Comparison of ENCODE assay signal across 8 cellular contexts in the genomic region with DNA sequence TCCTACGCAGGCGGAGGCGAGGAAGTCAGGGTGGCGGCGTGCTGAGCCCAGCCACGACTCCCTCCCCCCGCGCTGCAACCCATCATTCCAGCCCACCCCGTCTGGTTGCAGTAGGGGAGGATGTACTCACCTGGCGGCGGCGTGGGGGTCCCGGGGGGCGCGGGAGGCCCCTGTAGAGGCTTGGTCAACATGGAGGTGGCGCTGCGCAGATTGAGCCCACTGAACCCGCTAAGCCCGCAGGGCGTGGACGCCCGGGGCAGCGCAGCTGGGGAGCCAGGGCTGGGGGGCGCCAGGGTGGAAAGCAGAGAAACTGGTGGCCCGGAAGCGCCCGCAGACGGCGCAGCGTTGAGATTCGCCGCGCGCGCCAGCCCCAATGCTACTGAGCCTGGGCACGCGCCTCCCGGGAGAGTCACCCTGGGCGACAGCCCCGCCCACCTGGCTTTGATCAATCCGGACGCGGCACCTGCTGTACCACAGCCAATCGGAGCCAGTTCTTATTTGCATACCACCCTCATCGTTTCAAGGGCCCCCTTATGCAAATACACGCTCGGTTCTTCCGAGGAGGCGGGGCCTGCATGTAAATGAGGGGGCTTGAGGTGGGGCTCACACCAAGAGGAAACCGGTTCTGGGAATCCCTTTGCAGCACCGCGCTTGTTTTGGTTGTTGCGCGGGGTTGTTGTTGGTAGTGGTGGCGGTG. TPM values are rescaled to one million over a fixed set of nuclear protein-coding genes. Genes with fewer than 3 reads are reported as not detected.
DNase-seq lines count a peak whose midpoint lies in the region; ATAC-seq and TF ChIP-seq lines count a peak whose summit lies in the region.

A gene (minus strand): TSS at position 381 of the 697 bp plus-strand sequence. CDS start 190 bp downstream, at position 191.

- peaks cover 48% of the 10 kb centered on the region for H3K4me1 Mint-ChIP-seq in activated CD4-positive, alpha-beta T cell treated with anti-CD3 and anti-CD28 coated beads for 36 hours

- POLR2A ChIA-PET in activated CD4-positive, alpha-beta T cell treated with anti-CD3 and anti-CD28 coated beads for 36 hours (lab: Charles Lee) = interaction anchor here (0.9 to 4.9 kb wide), 5 partner anchors 20 to 378 kb away, joined by 4 to 86 read pairs (median 10); a partner anchor contains a TSS

- no peaks in the 10 kb centered on the region for H3K4me1 ChIP-seq in BE2C

- DNase-seq in BE2C (peak; percentile 93), GM19240 (ENCODE audit: insufficient read length, low spot score) (peak; percentile 68), NCI-H524 treated with DMSO at 0.1 percent for 48 hours (lab: John Stamatoyannopoulos, UW) (peak; percentile 92), choroid plexus epithelial cell (ENCODE audit: low read depth) (peak; percentile 90), left colon (peak; percentile 93 to 94)
- DNase-seq in activated CD4-positive, alpha-beta T cell treated with anti-CD3 and anti-CD28 coated beads for 36 hours = peak; percentile 94
- peak; percentile 93 for DNase-seq in stimulated activated CD4-positive, alpha-beta T cell treated with anti-CD3 and anti-CD28 coated beads, Interleukin-1b, Interleukin-23, amount 100 ng/mL, for 48 hours

- peaks cover 70% of the 10 kb centered on the region for H3K36me3 Mint-ChIP-seq in activated CD4-positive, alpha-beta T cell treated with anti-CD3 and anti-CD28 coated beads for 36 hours (ENCODE audit: low read depth)

- H3K4me3 Mint-ChIP-seq in activated CD4-positive, alpha-beta T cell treated with anti-CD3 and anti-CD28 coated beads for 36 hours = peak within 1 kb of the TSS; percentile 97

- no peaks in the 10 kb centered on the region; the same call in 1 of the 2 replicates for H3K36me3 ChIP-seq in BE2C

- CTCF ChIA-PET in activated CD4-positive, alpha-beta T cell treated with anti-CD3 and anti-CD28 coated beads for 36 hours (lab: Charles Lee) = interaction anchor here (2.5 kb wide), 1 partner anchor 19 kb away, joined by 17 read pairs; no protein-coding TSS in a partner anchor

- intact Hi-C loops in activated CD4-positive, alpha-beta T cell treated with anti-CD3 and anti-CD28 coated beads for 36 hours (cut with DNase I, micrococcal nuclease) = loop anchor here (1.0 to 10.0 kb wide), 11 partner anchors 19 to 1264 kb away; a partner anchor contains a TSS
- intact Hi-C loops in left colon (cut with DNase I, micrococcal nuclease) = no loop called here

- H3K4me3 ChIP-seq in BE2C (ENCODE audit: low read depth, low read length) (peak within 1 kb of the TSS; percentile 69), choroid plexus epithelial cell (ENCODE audit: low read depth, low read length) (peak within 1 kb of the TSS; percentile 64)

- H3K9me3 Mint-ChIP-seq in activated CD4-positive, alpha-beta T cell treated with anti-CD3 and anti-CD28 coated beads for 36 hours (ENCODE audit: low read depth) = no peaks in the 10 kb centered on the region

- H3K9me3 ChIP-seq in BE2C = no peaks in the 10 kb centered on the region

- ATAC-seq in HG03460 (IDR thresholded peaks at IDR 0.05; ENCODE audit: unreplicated experiment) = peak; percentile 78
- ATAC-seq in activated CD4-positive, alpha-beta T cell treated with anti-CD3 and anti-CD28 coated beads for 36 hours = peak; percentile 68
- ATAC-seq in left colon = peak; percentile 85

- no peaks in the 10 kb centered on the region for H3K27me3 Mint-ChIP-seq in activated CD4-positive, alpha-beta T cell treated with anti-CD3 and anti-CD28 coated beads for 36 hours

- H3K27me3 ChIP-seq in BE2C = no peaks in the 10 kb centered on the region

- TF ChIP-seq CTCF in BE2C (IDR thresholded peaks at IDR 0.05; ENCODE audit: low read depth, low read length) (no peak), choroid plexus epithelial cell (conservative IDR thresholded peaks at IDR 0.05; ENCODE audit: low read depth, low read length) (no peak)

- H3K27ac Mint-ChIP-seq in activated CD4-positive, alpha-beta T cell treated with anti-CD3 and anti-CD28 coated beads for 36 hours = peak within 1 kb of the TSS; percentile 96

RNA-seq across cellular contexts. Expression of the gene that starts here (rescaled TPM):
- polyA plus RNA-seq in BE2C (2012; ENCODE audit: insufficient read depth, insufficient read length, low read depth) = 12.5 TPM
- total RNA-seq in activated CD4-positive, alpha-beta T cell treated with anti-CD3 and anti-CD28 coated beads for 36 hours = 100 to 1,000 TPM; 320 TPM
- 10 to 100 TPM; 11.6 to 20.4 TPM for total RNA-seq in left colon

Comparison
In these comparisons a context has a peak if more than half of its experiments do, and no peak if none do; other contexts are left out.
1. Peak in every context shown above with its lines: DNase-seq, ATAC-seq and H3K4me3 ChIP-seq.
2. RNA of the gene that starts here (total RNA-seq): 320 TPM in activated CD4-positive, alpha-beta T cell treated with anti-CD3 and anti-CD28 coated beads for 36 hours; 11.6 to 20.4 TPM in left colon; every median in the first group is over 10 times any median in the second.
3. intact Hi-C loops: an anchor here in activated CD4-positive, alpha-beta T cell treated with anti-CD3 and anti-CD28 coated beads for 36 hours (1.0 to 10.0 kb wide); none called in left colon.